18 cellular contexts compared by ENCODE assay signal in genomic region chr11:5665746-5666395, GRCh38.
"Had no signal": no experiment of that assay in that cellular context is flagged by ENCODE, and none has a peak within 500 bp of the region (broad histone marks: within the 10 kb centered on the region; RNA-seq: fewer than 3 reads in every experiment).

No MANE protein-coding gene starts in this region.

- H3K27me3 Mint-ChIP-seq: activated naive CD4-positive, alpha-beta T cell treated with anti-CD3 and anti-CD28 coated beads, Interleukin-2, amount 50 U/mL, for 24 hours; T-cell; type B pancreatic cell had no signal

- H3K27me3 ChIP-seq: colonic mucosa, testis had no signal

- H3K36me3 ChIP-seq: colonic mucosa had no signal

- H3K9me3 ChIP-seq: colonic mucosa, left ventricle myocardium inferior, SK-N-SH, testis had no signal

- H3K9ac ChIP-seq: SK-N-SH had no signal

- H3K4me3 ChIP-seq: colonic mucosa, left ventricle myocardium inferior, testis had no signal

- H3K4me1 ChIP-seq: colonic mucosa had no signal

- H3K4me2 ChIP-seq: SK-N-SH had no signal

- H3K4me1 Mint-ChIP-seq: activated naive CD4-positive, alpha-beta T cell treated with anti-CD3 and anti-CD28 coated beads, Interleukin-2, amount 50 U/mL, for 24 hours; natural killer cell; T-cell had no signal

- H3K27ac Mint-ChIP-seq: activated CD8-positive, alpha-beta T cell treated with anti-CD3 and anti-CD28 coated beads, Interleukin-2, amount 10 ng/mL, durations not matched to agents 7 days and 5 days; endodermal cell; natural killer cell; T-cell; type B pancreatic cell had no signal

- DNase-seq: activated CD4-positive, alpha-beta T cell treated with anti-CD3 and anti-CD28 coated beads for 48 hours; activated CD4-positive, CD25-positive, alpha-beta regulatory T cell; activated CD8-positive, alpha-beta T cell treated with anti-CD3 and anti-CD28 coated beads, Interleukin-2, amount 10 ng/mL, durations not matched to agents 7 days and 5 days; activated effector memory CD4-positive, alpha-beta T cell treated with anti-CD3 and anti-CD28 coated beads, Interleukin-2, amount 50 U/mL, for 16 hours; activated T-cell treated with anti-CD3 and anti-CD28 coated beads, Interleukin-2, amount 50 U/mL, for 48 hours; amniotic stem cell; colonic mucosa; endodermal cell; left ventricle myocardium inferior; natural killer cell; posterior cingulate gyrus; retina; SK-N-SH; stimulated activated CD4-positive, alpha-beta T cell treated with anti-CD3 and anti-CD28 coated beads, Interleukin-2, amount 100 ng/mL, for 24 hours; T-cell; testis had no signal

- ATAC-seq: activated CD8-positive, alpha-beta T cell treated with anti-CD3 and anti-CD28 coated beads, Interleukin-2, amount 10 ng/mL, durations not matched to agents 7 days and 5 days; natural killer cell; T-cell had no signal

- H3K27ac ChIP-seq: colonic mucosa, left ventricle myocardium inferior, testis had no signal

- H3K4me3 Mint-ChIP-seq: activated CD8-positive, alpha-beta T cell treated with anti-CD3 and anti-CD28 coated beads, Interleukin-2, amount 10 ng/mL, durations not matched to agents 7 days and 5 days; activated naive CD4-positive, alpha-beta T cell treated with anti-CD3 and anti-CD28 coated beads, Interleukin-2, amount 50 U/mL, for 24 hours; endodermal cell; natural killer cell; T-cell; type B pancreatic cell had no signal

- H3K9me3 Mint-ChIP-seq: activated naive CD4-positive, alpha-beta T cell treated with anti-CD3 and anti-CD28 coated beads, Interleukin-2, amount 50 U/mL, for 24 hours; endodermal cell; natural killer cell; T-cell; type B pancreatic cell had no signal
